Comparison of ENCODE assay signal across 7 cellular contexts in the genomic region with DNA sequence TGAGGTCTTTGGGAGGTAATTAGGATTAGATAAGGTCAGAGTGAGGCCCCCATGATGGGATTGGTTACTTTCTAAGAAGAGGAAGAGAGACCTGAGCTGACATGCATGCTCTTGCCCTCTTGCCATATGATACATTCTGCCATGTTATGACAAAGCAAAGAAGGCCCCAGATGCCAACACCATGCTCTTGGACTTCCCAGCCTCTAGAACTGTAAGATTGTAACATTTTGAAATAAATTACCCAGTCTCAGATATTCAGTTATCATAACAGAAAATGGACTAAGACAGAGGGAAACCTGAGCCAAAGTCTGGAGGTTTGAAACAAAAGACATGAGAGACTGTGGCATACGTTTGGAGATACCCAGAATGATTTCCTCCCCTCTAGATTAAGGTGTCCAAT.
"Had no signal": no experiment of that assay in that cellular context is flagged by ENCODE, and none has a peak within 500 bp of the region (broad histone marks: within the 10 kb centered on the region; RNA-seq: fewer than 3 reads in every experiment).

No MANE protein-coding gene starts in this region.

- H2AFZ ChIP-seq: GM23248 had no signal

- H3K4me1 ChIP-seq: HAP-1 had no signal

- H3K36me3 ChIP-seq: HAP-1 had no signal

- H3K27ac ChIP-seq: GM23248 had no signal

- H3K4me1 Mint-ChIP-seq: IgD-negative memory B cell had no signal

- DNase-seq: GM23248, GOT3, H7, HFFc6, KBM-7 had no signal

- H3K4me3 ChIP-seq: GM23248, HAP-1 had no signal

- H3K9me3 ChIP-seq: HAP-1 had no signal

- H3K9ac ChIP-seq: GM23248 had no signal

- H3K4me3 Mint-ChIP-seq: HFFc6, IgD-negative memory B cell had no signal

- H3K27ac Mint-ChIP-seq: HFFc6, IgD-negative memory B cell had no signal
